Comparison of ENCODE assay signal across 2 cellular contexts in genomic region chr6:28141500-28142329, GRCh38.
TF ChIP-seq lines count a peak whose summit lies in the region.

ZKSCAN8 (plus strand) TSS chr6:28141883; CDS start chr6:28148408, 6,525 bp downstream.

TF ChIP-seq in IMR-90, 13 proteins besides CTCF, POLR2A, EP300 and RAD21:
- TF ChIP-seq CHD1 (IDR thresholded peaks at IDR 0.05; ENCODE audit: low read depth, low read length) (no peak), CEBPB (IDR thresholded peaks at IDR 0.05; ENCODE audit: low read depth, low read length) (no peak), MXI1 (IDR thresholded peaks at IDR 0.05; ENCODE audit: borderline replicate concordance, low read depth, low read length) (peak; percentile 58; the same call in 1 of the 2 replicates), BHLHE40 (IDR thresholded peaks at IDR 0.05; ENCODE audit: low read depth, low read length) (peak; percentile 34; the same call in 1 of the 2 replicates)

TF ChIP-seq in endothelial cell of umbilical vein, 7 proteins besides CTCF, POLR2A, EP300 and RAD21:
- TF ChIP-seq JUN (IDR thresholded peaks at IDR 0.05; ENCODE audit: borderline replicate concordance, insufficient read depth, insufficient read length, low read depth): no peak
- TF ChIP-seq EZH2 (IDR thresholded peaks at IDR 0.05; ENCODE audit: borderline replicate concordance, low read depth, low read length, severe bottlenecking): no peak
- no peak for TF ChIP-seq MYC (IDR thresholded peaks at IDR 0.05; ENCODE audit: low read depth, low read length)
- TF ChIP-seq POLR2AphosphoS5 (IDR thresholded peaks at IDR 0.05; ENCODE audit: insufficient read depth, low read depth, low read length): peak; percentile 70
- TF ChIP-seq MAX (IDR thresholded peaks at IDR 0.05; ENCODE audit: insufficient read depth, insufficient read length): peak; percentile 6
TF ChIP-seq in endothelial cell of umbilical vein: peak in this region for 2.
